Comparison of ENCODE assay signal across 32 cellular contexts in the genomic region with DNA sequence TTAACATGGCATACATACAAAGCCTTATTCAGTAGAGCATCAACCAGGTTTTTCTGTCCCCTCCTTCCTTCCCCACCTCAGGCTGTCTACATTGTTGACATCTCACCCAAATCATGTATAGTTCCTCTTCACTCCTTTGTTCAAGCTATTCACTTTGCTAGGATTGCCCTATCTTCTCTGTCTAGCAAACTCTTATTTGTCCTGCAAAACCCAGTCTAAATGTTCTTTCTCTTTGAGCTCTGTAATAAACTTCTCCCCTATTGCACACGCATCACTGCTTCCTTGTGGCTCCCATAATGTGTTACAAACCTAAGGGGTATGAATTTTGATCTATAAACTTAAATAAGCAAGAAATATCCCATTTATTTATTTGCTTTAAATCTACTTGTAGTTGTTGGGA. TPM values are rescaled to one million over a fixed set of nuclear protein-coding genes. Genes with fewer than 3 reads are reported as not detected.
"Had no signal": no experiment of that assay in that cellular context is flagged by ENCODE, and none has a peak within 500 bp of the region (broad histone marks: within the 10 kb centered on the region; RNA-seq: fewer than 3 reads in every experiment).

No MANE protein-coding gene starts in this region.

- H3K36me3 ChIP-seq: brain microvascular endothelial cell had no signal

- H3K27ac ChIP-seq: brain microvascular endothelial cell, coronary artery, dorsolateral prefrontal cortex had no signal

- DNase-seq: activated CD4-positive, alpha-beta memory T cell treated with anti-CD3 and anti-CD28 coated beads for 36 hours; activated CD4-positive, alpha-beta T cell treated with anti-CD3 and anti-CD28 coated beads for 36 hours; activated CD4-positive, alpha-beta T cell treated with anti-CD3 and anti-CD28 coated beads, Interleukin-2, amount 10 ng/mL, durations not matched to agents 24 days and 14 days; activated CD4-positive, CD25-positive, alpha-beta regulatory T cell; activated CD4-positive, CD25-positive, alpha-beta regulatory T cell treated with anti-CD3 and anti-CD28 coated beads, Interleukin-2, amount 50 U/mL, for 72 hours; activated CD8-positive, alpha-beta memory T cell treated with anti-CD3 and anti-CD28 coated beads, Interleukin-2, amount 10 ng/mL, durations not matched to agents 7 days and 5 days; activated CD8-positive, alpha-beta memory T cell treated with anti-CD3 and anti-CD28 coated beads, Interleukin-2, amount 50 U/mL, for 4 hours; activated CD8-positive, alpha-beta T cell treated with anti-CD3 and anti-CD28 coated beads, Interleukin-2, amount 10 ng/mL, durations not matched to agents 7 days and 5 days; activated gamma-delta T cell; activated naive CD4-positive, alpha-beta T cell; activated naive CD4-positive, alpha-beta T cell treated with anti-CD3 and anti-CD28 coated beads, Interleukin-2, amount 10 ng/mL, durations not matched to agents 7 days and 5 days; activated naive CD8-positive, alpha-beta T cell treated with anti-CD3 and anti-CD28 coated beads, Interleukin-2, amount 10 ng/mL, durations not matched to agents 7 days and 5 days; activated T-cell treated with anti-CD3 and anti-CD28 coated beads for 4 hours; activated T-cell treated with anti-CD3 and anti-CD28 coated beads, Interleukin-2, amount 50 U/mL, for 24 hours; activated T-cell treated with anti-CD3 and anti-CD28 coated beads, Interleukin-2, amount 50 U/mL, for 72 hours; brain microvascular endothelial cell; dorsolateral prefrontal cortex; effector memory CD4-positive, alpha-beta T cell; endodermal cell; foreskin fibroblast; glutamatergic neuron; heart left ventricle; hypothalamus had no signal

- H3K9me3 Mint-ChIP-seq: activated CD4-positive, alpha-beta memory T cell treated with anti-CD3 and anti-CD28 coated beads for 36 hours; activated CD4-positive, alpha-beta T cell treated with anti-CD3 and anti-CD28 coated beads, Interleukin-2, amount 10 ng/mL, durations not matched to agents 24 days and 14 days; activated naive CD4-positive, alpha-beta T cell treated with anti-CD3 and anti-CD28 coated beads, Interleukin-2, amount 10 ng/mL, durations not matched to agents 7 days and 5 days; activated naive CD4-positive, alpha-beta T cell treated with anti-CD3 and anti-CD28 coated beads, Interleukin-2, amount 50 U/mL, for 72 hours; activated naive CD8-positive, alpha-beta T cell treated with anti-CD3 and anti-CD28 coated beads, Interleukin-2, amount 10 ng/mL, durations not matched to agents 7 days and 5 days; activated T-cell treated with anti-CD3 and anti-CD28 coated beads, Interleukin-2, amount 50 U/mL, for 24 hours; activated T-cell treated with anti-CD3 and anti-CD28 coated beads, Interleukin-2, amount 50 U/mL, for 72 hours; central memory CD8-positive, alpha-beta T cell; dendritic cell treated with granulocyte-macrophage colony-stimulating factor and Interleukin-4, amounts not matched to agents 40 ng/mL and 50 ng/mL, for 4 days; endodermal cell had no signal

- H3K4me3 Mint-ChIP-seq: activated CD4-positive, alpha-beta memory T cell treated with anti-CD3 and anti-CD28 coated beads for 36 hours; activated CD4-positive, alpha-beta T cell treated with anti-CD3 and anti-CD28 coated beads for 36 hours; activated CD4-positive, alpha-beta T cell treated with anti-CD3 and anti-CD28 coated beads, Interleukin-2, amount 10 ng/mL, durations not matched to agents 24 days and 14 days; activated CD8-positive, alpha-beta memory T cell treated with anti-CD3 and anti-CD28 coated beads, Interleukin-2, amount 10 ng/mL, durations not matched to agents 7 days and 5 days; activated CD8-positive, alpha-beta T cell treated with anti-CD3 and anti-CD28 coated beads, Interleukin-2, amount 10 ng/mL, durations not matched to agents 7 days and 5 days; activated naive CD4-positive, alpha-beta T cell treated with anti-CD3 and anti-CD28 coated beads, Interleukin-2, amount 10 ng/mL, durations not matched to agents 7 days and 5 days; activated naive CD8-positive, alpha-beta T cell treated with anti-CD3 and anti-CD28 coated beads, Interleukin-2, amount 10 ng/mL, durations not matched to agents 7 days and 5 days; activated T-cell treated with anti-CD3 and anti-CD28 coated beads, Interleukin-2, amount 50 U/mL, for 24 hours; activated T-cell treated with anti-CD3 and anti-CD28 coated beads, Interleukin-2, amount 50 U/mL, for 72 hours; central memory CD8-positive, alpha-beta T cell; dendritic cell treated with granulocyte-macrophage colony-stimulating factor and Interleukin-4, amounts not matched to agents 40 ng/mL and 50 ng/mL, for 4 days; endodermal cell had no signal

- H3K4me1 Mint-ChIP-seq: activated naive CD4-positive, alpha-beta T cell treated with anti-CD3 and anti-CD28 coated beads, Interleukin-2, amount 10 ng/mL, durations not matched to agents 7 days and 5 days; activated naive CD8-positive, alpha-beta T cell treated with anti-CD3 and anti-CD28 coated beads, Interleukin-2, amount 10 ng/mL, durations not matched to agents 7 days and 5 days; central memory CD8-positive, alpha-beta T cell had no signal

- H3K27me3 ChIP-seq: brain microvascular endothelial cell, dorsolateral prefrontal cortex, heart left ventricle had no signal

- H3K36me3 Mint-ChIP-seq: activated CD4-positive, alpha-beta memory T cell treated with anti-CD3 and anti-CD28 coated beads for 36 hours; activated CD8-positive, alpha-beta memory T cell treated with anti-CD3 and anti-CD28 coated beads, Interleukin-2, amount 10 ng/mL, durations not matched to agents 7 days and 5 days; activated naive CD4-positive, alpha-beta T cell treated with anti-CD3 and anti-CD28 coated beads, Interleukin-2, amount 10 ng/mL, durations not matched to agents 7 days and 5 days; activated naive CD4-positive, alpha-beta T cell treated with anti-CD3 and anti-CD28 coated beads, Interleukin-2, amount 50 U/mL, for 72 hours; activated naive CD8-positive, alpha-beta T cell treated with anti-CD3 and anti-CD28 coated beads, Interleukin-2, amount 10 ng/mL, durations not matched to agents 7 days and 5 days had no signal

- ATAC-seq: activated CD4-positive, alpha-beta T cell treated with anti-CD3 and anti-CD28 coated beads for 36 hours; activated CD8-positive, alpha-beta memory T cell treated with anti-CD3 and anti-CD28 coated beads, Interleukin-2, amount 10 ng/mL, durations not matched to agents 7 days and 5 days; activated CD8-positive, alpha-beta T cell treated with anti-CD3 and anti-CD28 coated beads, Interleukin-2, amount 10 ng/mL, durations not matched to agents 7 days and 5 days; esophagus mucosa; heart left ventricle had no signal

- H3K27ac Mint-ChIP-seq: activated CD4-positive, alpha-beta memory T cell treated with anti-CD3 and anti-CD28 coated beads for 36 hours; activated CD4-positive, alpha-beta T cell treated with anti-CD3 and anti-CD28 coated beads for 36 hours; activated CD4-positive, alpha-beta T cell treated with anti-CD3 and anti-CD28 coated beads, Interleukin-2, amount 10 ng/mL, durations not matched to agents 24 days and 14 days; activated CD8-positive, alpha-beta memory T cell treated with anti-CD3 and anti-CD28 coated beads, Interleukin-2, amount 10 ng/mL, durations not matched to agents 7 days and 5 days; activated CD8-positive, alpha-beta T cell treated with anti-CD3 and anti-CD28 coated beads, Interleukin-2, amount 10 ng/mL, durations not matched to agents 7 days and 5 days; activated naive CD4-positive, alpha-beta T cell treated with anti-CD3 and anti-CD28 coated beads, Interleukin-2, amount 10 ng/mL, durations not matched to agents 7 days and 5 days; activated naive CD4-positive, alpha-beta T cell treated with anti-CD3 and anti-CD28 coated beads, Interleukin-2, amount 50 U/mL, for 72 hours; activated naive CD8-positive, alpha-beta T cell treated with anti-CD3 and anti-CD28 coated beads, Interleukin-2, amount 10 ng/mL, durations not matched to agents 7 days and 5 days; activated T-cell treated with anti-CD3 and anti-CD28 coated beads, Interleukin-2, amount 50 U/mL, for 24 hours; activated T-cell treated with anti-CD3 and anti-CD28 coated beads, Interleukin-2, amount 50 U/mL, for 72 hours; dendritic cell treated with granulocyte-macrophage colony-stimulating factor and Interleukin-4, amounts not matched to agents 40 ng/mL and 50 ng/mL, for 4 days; endodermal cell had no signal

- H3K27me3 Mint-ChIP-seq: central memory CD8-positive, alpha-beta T cell had no signal

- H3K4me3 ChIP-seq: coronary artery, dorsolateral prefrontal cortex, heart left ventricle had no signal

- H3K9me3 ChIP-seq: heart left ventricle had no signal

RNA-seq across cellular contexts. Expression of a gene that starts 36.8 kb away (rescaled TPM):
- total RNA-seq: activated CD4-positive, alpha-beta T cell treated with anti-CD3 and anti-CD28 coated beads for 36 hours; activated CD4-positive, alpha-beta T cell treated with anti-CD3 and anti-CD28 coated beads, Interleukin-2, amount 10 ng/mL, durations not matched to agents 24 days and 14 days; activated CD8-positive, alpha-beta memory T cell treated with anti-CD3 and anti-CD28 coated beads for 36 hours; activated CD8-positive, alpha-beta memory T cell treated with anti-CD3 and anti-CD28 coated beads, Interleukin-2, amount 10 ng/mL, durations not matched to agents 7 days and 5 days; activated CD8-positive, alpha-beta T cell treated with anti-CD3 and anti-CD28 coated beads, Interleukin-2, amount 10 ng/mL, durations not matched to agents 7 days and 5 days; activated naive CD4-positive, alpha-beta T cell treated with anti-CD3 and anti-CD28 coated beads, Interleukin-2, amount 50 U/mL, for 72 hours; activated naive CD8-positive, alpha-beta T cell treated with anti-CD3 and anti-CD28 coated beads, Interleukin-2, amount 10 ng/mL, durations not matched to agents 7 days and 5 days; activated T-cell treated with anti-CD3 and anti-CD28 coated beads, Interleukin-2, amount 50 U/mL, for 72 hours; bronchial epithelial cell; cerebellum; endodermal cell; frontal cortex had no signal
